11 cellular contexts compared by ENCODE assay signal in genomic region chr1:161827786-161828185, GRCh38.
"Had no signal": no experiment of that assay in that cellular context is flagged by ENCODE, and none has a peak within 500 bp of the region (broad histone marks: within the 10 kb centered on the region; RNA-seq: fewer than 3 reads in every experiment).

No MANE protein-coding gene starts in this region.

- H3K27ac ChIP-seq: adrenal gland, right lobe of liver had no signal

- DNase-seq: activated CD4-positive, alpha-beta T cell treated with anti-CD3 and anti-CD28 coated beads, Interleukin-2, amount 50 U/mL, for 1 hour; activated naive CD4-positive, alpha-beta T cell treated with anti-CD3 and anti-CD28 coated beads, Interleukin-2, amount 50 U/mL, for 16 hours; adrenal gland; cerebellar nuclear complex; effector memory CD8-positive, alpha-beta T cell; hippocampal formation; mucosa of descending colon; natural killer cell; right lobe of liver; stimulated activated CD4-positive, alpha-beta T cell treated with anti-CD3 and anti-CD28 coated beads, Interleukin-2, amount 100 ng/mL, for 24 hours; stimulated activated naive B cell treated with anti-CD40 and anti-IgM and Interleukin-4, amounts not matched to agents 10 μg/mL and 1 μg/mL and 100 μg/mL, for 72 hours had no signal

- ATAC-seq: effector memory CD8-positive, alpha-beta T cell; mucosa of descending colon; natural killer cell; right lobe of liver; stimulated activated naive B cell treated with anti-CD40 and anti-IgM and Interleukin-4, amounts not matched to agents 10 μg/mL and 1 μg/mL and 100 μg/mL, for 72 hours had no signal

- H3K4me3 ChIP-seq: adrenal gland, mucosa of descending colon, right lobe of liver had no signal

- H3K27me3 ChIP-seq: adrenal gland, right lobe of liver had no signal

- H3K4me1 ChIP-seq: right lobe of liver had no signal

- H3K9me3 ChIP-seq: adrenal gland, mucosa of descending colon, right lobe of liver had no signal

- H3K36me3 ChIP-seq: adrenal gland had no signal
